ENCODE assay signal across 19 cellular contexts in the genomic region with DNA sequence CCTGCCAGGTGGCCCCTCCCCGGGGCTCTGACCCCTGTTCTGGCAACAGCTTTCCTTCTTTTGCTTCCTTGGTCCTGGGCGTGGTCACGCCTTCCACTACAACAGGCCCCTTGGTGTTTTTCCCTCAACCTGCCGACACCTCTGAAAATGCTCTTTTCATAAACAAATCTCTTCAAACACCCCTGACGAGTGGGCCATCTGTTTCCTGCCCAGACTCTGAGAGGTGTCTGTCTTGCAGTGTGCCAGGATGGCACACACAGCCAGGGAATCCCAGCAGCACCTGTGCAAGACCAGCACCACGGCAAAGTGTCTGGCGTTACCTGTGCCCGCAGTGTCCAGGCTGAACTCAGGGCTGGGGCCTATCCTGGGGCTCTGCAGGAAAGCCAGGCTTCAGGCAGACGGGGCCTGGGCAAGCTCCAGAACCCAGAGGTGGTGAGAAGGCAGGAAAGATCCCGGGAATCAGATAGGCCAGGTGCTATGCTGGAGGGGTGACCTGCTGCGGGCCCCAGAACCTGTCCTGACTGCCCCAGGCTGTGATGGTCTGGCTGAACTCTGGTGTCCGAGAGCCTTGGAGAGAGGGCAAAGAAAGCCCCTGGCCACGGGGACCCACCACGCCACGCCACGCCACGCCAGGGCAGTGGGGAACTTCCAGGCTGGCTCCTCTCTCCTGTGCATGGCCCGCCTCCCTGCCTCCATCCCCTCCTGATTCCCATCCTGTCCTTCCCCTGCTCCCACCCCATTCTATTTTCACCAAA.
DNase-seq lines count a peak whose midpoint lies in the region; ATAC-seq and TF ChIP-seq lines count a peak whose summit lies in the region.
"Had no signal": no experiment of that assay in that cellular context is flagged by ENCODE, and none has a peak within 500 bp of the region (broad histone marks: within the 10 kb centered on the region; RNA-seq: fewer than 3 reads in every experiment).

No MANE protein-coding gene starts in this region.

- CTCF ChIA-PET in activated naive CD4-positive, alpha-beta T cell treated with anti-CD3 and anti-CD28 coated beads, Interleukin-2, amount 10 ng/mL, durations not matched to agents 7 days and 5 days (lab: Charles Lee), result no interaction called here

- no peak overlapping the region for H3K4me3 Mint-ChIP-seq in activated naive CD4-positive, alpha-beta T cell treated with anti-CD3 and anti-CD28 coated beads, Interleukin-2, amount 10 ng/mL, durations not matched to agents 7 days and 5 days
- no peak overlapping the region for H3K4me3 Mint-ChIP-seq in stimulated activated effector memory CD8-positive, alpha-beta T cell treated with anti-CD3 and anti-CD28 coated beads, Interleukin-12 subunit alpha, Interleukin-12 subunit beta, amount 100 ng/mL, for 72 hours
- H3K4me3 Mint-ChIP-seq in osteocyte (ENCODE audit: unreplicated experiment), result no peak overlapping the region

- H3K36me3 ChIP-seq in MM.1S (replicated peaks; ENCODE audit: insufficient read depth, low read length) (no peaks in the 10 kb centered on the region), adrenal gland (replicated peaks in 1 of 2) (no peaks in the 10 kb centered on the region)
- H3K36me3 ChIP-seq: right atrium auricular region, upper lobe of left lung had no signal

- H3K9me3 ChIP-seq in MM.1S (replicated peaks; ENCODE audit: insufficient read depth, low read length), result no peaks in the 10 kb centered on the region
- no peaks in the 10 kb centered on the region for H3K9me3 ChIP-seq in adrenal gland (replicated peaks in 1 of 3)
- H3K9me3 ChIP-seq: right atrium auricular region, upper lobe of left lung had no signal

- H3K27ac ChIP-seq in MM.1S (ENCODE audit: low read length) (no peak overlapping the region), adrenal gland (no peak overlapping the region)
- H3K27ac ChIP-seq: right atrium auricular region, upper lobe of left lung had no signal

- no peak for TF ChIP-seq POLR2A in adrenal gland (IDR thresholded peaks at IDR 0.05)

- no peaks in the 10 kb centered on the region for H3F3A ChIP-seq in MM.1S (ENCODE audit: insufficient read depth, low read length)

- no peaks in the 10 kb centered on the region for H3K9me2 ChIP-seq in MM.1S (replicated peaks; ENCODE audit: insufficient read depth, low read length)

- H3K79me2 ChIP-seq in MM.1S (ENCODE audit: low read length), result no peaks in the 10 kb centered on the region

- H2AFZ ChIP-seq in MM.1S (ENCODE audit: low read length), result no peak overlapping the region

- no peak for DNase-seq in activated naive CD4-positive, alpha-beta T cell treated with anti-CD3 and anti-CD28 coated beads, Interleukin-2, amount 10 ng/mL, durations not matched to agents 7 days and 5 days
- DNase-seq in activated naive CD4-positive, alpha-beta T cell (lab: John Stamatoyannopoulos, UW), result no peak
- DNase-seq in MM.1S (peak; percentile 32), cerebellar cortex (ENCODE audit: low spot score) (peak; percentile 83), osteocyte (ENCODE audit: extremely low spot score, unreplicated experiment) (no peak), adrenal gland (no peak)
- DNase-seq in stimulated activated effector memory CD8-positive, alpha-beta T cell treated with anti-CD3 and anti-CD28 coated beads, Interleukin-12 subunit alpha, Interleukin-12 subunit beta, amount 100 ng/mL, for 72 hours (ENCODE audit: low spot score in 2 of 2), result no peak
- DNase-seq: activated CD4-positive, alpha-beta T cell treated with anti-CD3 and anti-CD28 coated beads for 1 hour; CD8-positive, alpha-beta memory T cell; foreskin fibroblast; hippocampal formation; mesendoderm; NCI-H2081; NCI-H748 treated with DMSO at 0.1 percent for 48 hours; stimulated activated naive CD4-positive, alpha-beta T cell treated with Interleukin-2 at 50 U/mL for 16 hours had no signal

- peaks cover 24% of the 10 kb centered on the region for H3K9me3 Mint-ChIP-seq in activated naive CD4-positive, alpha-beta T cell treated with anti-CD3 and anti-CD28 coated beads, Interleukin-2, amount 10 ng/mL, durations not matched to agents 7 days and 5 days
- H3K9me3 Mint-ChIP-seq in stimulated activated effector memory CD8-positive, alpha-beta T cell treated with anti-CD3 and anti-CD28 coated beads, Interleukin-12 subunit alpha, Interleukin-12 subunit beta, amount 100 ng/mL, for 72 hours, result peaks cover 6% of the 10 kb centered on the region
- H3K9me3 Mint-ChIP-seq in osteocyte (ENCODE audit: unreplicated experiment), result no peaks in the 10 kb centered on the region

- TF ChIP-seq CTCF in MM.1S (IDR thresholded peaks at IDR 0.05; ENCODE audit: low read length) (no peak), osteocyte (IDR thresholded peaks at IDR 0.05) (no peak), adrenal gland (IDR thresholded peaks at IDR 0.05) (no peak)

- peaks cover 9% of the 10 kb centered on the region for H3K4me1 Mint-ChIP-seq in activated naive CD4-positive, alpha-beta T cell treated with anti-CD3 and anti-CD28 coated beads, Interleukin-2, amount 10 ng/mL, durations not matched to agents 7 days and 5 days
- H3K4me1 Mint-ChIP-seq in stimulated activated effector memory CD8-positive, alpha-beta T cell treated with anti-CD3 and anti-CD28 coated beads, Interleukin-12 subunit alpha, Interleukin-12 subunit beta, amount 100 ng/mL, for 72 hours, result peaks cover 38% of the 10 kb centered on the region
- H3K4me1 Mint-ChIP-seq in osteocyte (ENCODE audit: unreplicated experiment), result peaks cover 28% of the 10 kb centered on the region

- H3K27ac Mint-ChIP-seq in activated naive CD4-positive, alpha-beta T cell treated with anti-CD3 and anti-CD28 coated beads, Interleukin-2, amount 10 ng/mL, durations not matched to agents 7 days and 5 days, result peak overlapping the region; percentile 58
- H3K27ac Mint-ChIP-seq in stimulated activated effector memory CD8-positive, alpha-beta T cell treated with anti-CD3 and anti-CD28 coated beads, Interleukin-12 subunit alpha, Interleukin-12 subunit beta, amount 100 ng/mL, for 72 hours, result peak overlapping the region; percentile 95
- no peak overlapping the region for H3K27ac Mint-ChIP-seq in osteocyte (ENCODE audit: unreplicated experiment)

- H3K4me3 ChIP-seq in MM.1S (ENCODE audit: low read length), result no peak overlapping the region
- H3K4me3 ChIP-seq in adrenal gland, result no peak overlapping the region
- H3K4me3 ChIP-seq: right atrium auricular region, upper lobe of left lung had no signal

- H3K27me3 Mint-ChIP-seq in activated naive CD4-positive, alpha-beta T cell treated with anti-CD3 and anti-CD28 coated beads, Interleukin-2, amount 10 ng/mL, durations not matched to agents 7 days and 5 days, result peaks cover 45% of the 10 kb centered on the region
- no peaks in the 10 kb centered on the region for H3K27me3 Mint-ChIP-seq in osteocyte (ENCODE audit: unreplicated experiment)

- H3K27me3 ChIP-seq in MM.1S (replicated peaks; ENCODE audit: insufficient read depth, low read length) (0 out of 2 replicates have a peak, but pooled peaks cover 6% of the 10 kb centered on the region), adrenal gland (no peaks in the 10 kb centered on the region)
- H3K27me3 ChIP-seq: right atrium auricular region, upper lobe of left lung had no signal

- H3K4me2 ChIP-seq in MM.1S (ENCODE audit: low read depth, low read length), result no peak overlapping the region

- no peak for ATAC-seq in stimulated activated effector memory CD8-positive, alpha-beta T cell treated with anti-CD3 and anti-CD28 coated beads, Interleukin-12 subunit alpha, Interleukin-12 subunit beta, amount 100 ng/mL, for 72 hours
- ATAC-seq in GM21529 (IDR thresholded peaks at IDR 0.05; ENCODE audit: unreplicated experiment), result no peak
- ATAC-seq: HCT116 had no signal

- H3K9ac ChIP-seq in MM.1S (ENCODE audit: low read length), result no peak overlapping the region

- H3K4me1 ChIP-seq in MM.1S (ENCODE audit: low read length), result peaks cover 7% of the 10 kb centered on the region; the same call in 1 of the 2 replicates
- H3K4me1 ChIP-seq in adrenal gland (replicated peaks in 1 of 2), result peaks cover 0 to 9% of the 10 kb centered on the region in 2 donors

- H3K36me3 Mint-ChIP-seq in activated naive CD4-positive, alpha-beta T cell treated with anti-CD3 and anti-CD28 coated beads, Interleukin-2, amount 10 ng/mL, durations not matched to agents 7 days and 5 days, result peaks cover 4% of the 10 kb centered on the region
- H3K36me3 Mint-ChIP-seq in stimulated activated effector memory CD8-positive, alpha-beta T cell treated with anti-CD3 and anti-CD28 coated beads, Interleukin-12 subunit alpha, Interleukin-12 subunit beta, amount 100 ng/mL, for 72 hours, result peaks cover 33% of the 10 kb centered on the region
- no peaks in the 10 kb centered on the region for H3K36me3 Mint-ChIP-seq in osteocyte (ENCODE audit: unreplicated experiment)
- H3K36me3 Mint-ChIP-seq: CD8-positive, alpha-beta memory T cell had no signal

- no peaks in the 10 kb centered on the region for H4K20me1 ChIP-seq in MM.1S (ENCODE audit: insufficient read depth, low read length)

- intact Hi-C loops in adrenal gland (cut with DNase I), result no loop called here

- 84 to 92% (median 91%) methylated on average over 15 to 18 of the region's 18 CpGs for WGBS in adrenal gland, 4 donors

Comparison
In these comparisons a context has a peak if more than half of its experiments do, and no peak if none do; other contexts are left out.
1. DNase-seq: peak in MM.1S (single experiment) and cerebellar cortex (single experiment); none in activated naive CD4-positive, alpha-beta T cell treated with anti-CD3 and anti-CD28 coated beads, Interleukin-2, amount 10 ng/mL, durations not matched to agents 7 days and 5 days (single experiment), activated naive CD4-positive, alpha-beta T cell (0 of 4), stimulated activated effector memory CD8-positive, alpha-beta T cell treated with anti-CD3 and anti-CD28 coated beads, Interleukin-12 subunit alpha, Interleukin-12 subunit beta, amount 100 ng/mL, for 72 hours (0 of 2), osteocyte (single experiment) and adrenal gland (0 of 7).